In the genomic region with DNA sequence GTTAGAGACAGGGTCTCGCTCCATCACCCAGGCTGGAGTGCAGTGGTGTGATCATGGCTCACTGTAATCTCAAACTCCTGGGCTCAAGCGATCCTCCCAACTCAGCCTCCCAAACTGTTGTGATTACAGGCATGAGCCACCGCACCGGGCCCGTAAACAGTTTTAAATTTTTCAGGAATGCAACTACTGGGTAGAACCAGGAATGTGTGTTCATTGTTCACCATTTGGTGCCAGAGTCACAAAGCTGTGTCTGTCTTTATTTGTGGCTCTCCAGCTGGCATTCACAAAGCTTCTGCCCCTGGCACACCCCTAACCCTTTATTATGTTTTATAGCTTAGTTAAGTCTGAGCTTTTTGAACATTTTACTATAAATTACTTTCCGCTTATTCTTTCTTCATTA, we compare ENCODE assay signal across 31 cellular contexts. TPM values are rescaled to one million over a fixed set of nuclear protein-coding genes. Genes with fewer than 3 reads are reported as not detected.
"Had no signal": no experiment of that assay in that cellular context is flagged by ENCODE, and none has a peak within 500 bp of the region (broad histone marks: within the 10 kb centered on the region; RNA-seq: fewer than 3 reads in every experiment).

No MANE protein-coding gene starts in this region.

- ATAC-seq: activated CD4-positive, alpha-beta T cell treated with anti-CD3 and anti-CD28 coated beads for 36 hours; activated CD4-positive, CD25-positive, alpha-beta regulatory T cell treated with anti-CD3 and anti-CD28 coated beads, Interleukin-2, amount 50 U/mL, for 24 hours; activated naive CD4-positive, alpha-beta T cell treated with anti-CD3 and anti-CD28 coated beads, Interleukin-2, amount 50 U/mL, for 72 hours; activated T-cell treated with anti-CD3 and anti-CD28 coated beads, Interleukin-2, amount 50 U/mL, for 4 hours; body of pancreas; PC-3; Right ventricle myocardium inferior; WTC11 had no signal

- H3K36me3 Mint-ChIP-seq: activated CD4-positive, alpha-beta memory T cell treated with anti-CD3 and anti-CD28 coated beads for 36 hours; WTC11 had no signal

- H3K27me3 ChIP-seq: adrenal gland, body of pancreas, breast epithelium had no signal

- H3K36me3 ChIP-seq: adrenal gland, breast epithelium had no signal

- H3K9me2 ChIP-seq: SK-N-SH had no signal

- H3K4me3 ChIP-seq: adrenal gland, body of pancreas, breast epithelium had no signal

- H3K4me1 Mint-ChIP-seq: WTC11 had no signal

- H3K9me3 ChIP-seq: adrenal gland, body of pancreas, breast epithelium, SK-N-SH had no signal

- H3K27ac Mint-ChIP-seq: activated CD4-positive, alpha-beta memory T cell treated with anti-CD3 and anti-CD28 coated beads for 36 hours; activated CD4-positive, alpha-beta T cell treated with anti-CD3 and anti-CD28 coated beads for 36 hours; activated naive CD4-positive, alpha-beta T cell treated with anti-CD3 and anti-CD28 coated beads for 36 hours; activated naive CD4-positive, alpha-beta T cell treated with anti-CD3 and anti-CD28 coated beads, Interleukin-2, amount 50 U/mL, for 72 hours; activated T-helper 1 cell treated with anti-CD3 and anti-CD28 coated beads, Interleukin-12 subunit alpha, Interleukin-12 subunit beta, Interleukin-2, Interleukin-4 antibody, amounts not matched to agents 30 ng/mL and 10 ng/mL and 1 ng/mL, durations not matched to agents 14 hours and 24 hours and 36 hours; T-helper 1 cell treated with Interleukin-12 subunit alpha and Interleukin-12 subunit beta and Interleukin-4 antibody, amounts not matched to agents 30 μg/mL and 1 μg/mL, for 36 hours; T-helper 2 cell treated with Interferon-gamma antibody and Interleukin-4, amounts not matched to agents 5 μg/mL and 100 μg/mL, for 36 hours; WTC11 had no signal

- H3K9me3 Mint-ChIP-seq: activated CD4-positive, alpha-beta memory T cell treated with anti-CD3 and anti-CD28 coated beads for 36 hours; activated naive CD4-positive, alpha-beta T cell treated with anti-CD3 and anti-CD28 coated beads for 36 hours; activated T-cell treated with anti-CD3 and anti-CD28 coated beads, Interleukin-2, amount 50 U/mL, for 4 hours; activated T-helper 1 cell treated with anti-CD3 and anti-CD28 coated beads, Interleukin-12 subunit alpha, Interleukin-12 subunit beta, Interleukin-2, Interleukin-4 antibody, amounts not matched to agents 30 ng/mL and 10 ng/mL and 1 ng/mL, durations not matched to agents 14 hours and 24 hours and 36 hours had no signal

- H3K27me3 Mint-ChIP-seq: activated CD4-positive, alpha-beta memory T cell treated with anti-CD3 and anti-CD28 coated beads for 36 hours had no signal

- H3K27ac ChIP-seq: adrenal gland, body of pancreas, breast epithelium, RWPE1 had no signal

- H3K4me3 Mint-ChIP-seq: activated CD4-positive, alpha-beta memory T cell treated with anti-CD3 and anti-CD28 coated beads for 36 hours; activated CD4-positive, alpha-beta T cell treated with anti-CD3 and anti-CD28 coated beads for 36 hours; activated naive CD4-positive, alpha-beta T cell treated with anti-CD3 and anti-CD28 coated beads for 36 hours; activated T-cell treated with anti-CD3 and anti-CD28 coated beads, Interleukin-2, amount 50 U/mL, for 4 hours; activated T-helper 1 cell treated with anti-CD3 and anti-CD28 coated beads, Interleukin-12 subunit alpha, Interleukin-12 subunit beta, Interleukin-2, Interleukin-4 antibody, amounts not matched to agents 30 ng/mL and 10 ng/mL and 1 ng/mL, durations not matched to agents 14 hours and 24 hours and 36 hours; T-helper 1 cell treated with Interleukin-12 subunit alpha and Interleukin-12 subunit beta and Interleukin-4 antibody, amounts not matched to agents 30 μg/mL and 1 μg/mL, for 36 hours; T-helper 2 cell treated with Interferon-gamma antibody and Interleukin-4, amounts not matched to agents 5 μg/mL and 100 μg/mL, for 36 hours; WTC11 had no signal

- H3K4me1 ChIP-seq: adrenal gland, body of pancreas, breast epithelium had no signal

- DNase-seq: activated CD4-positive, alpha-beta memory T cell treated with anti-CD3 and anti-CD28 coated beads for 36 hours; activated CD4-positive, alpha-beta T cell treated with anti-CD3 and anti-CD28 coated beads for 36 hours; activated CD4-positive, alpha-beta T cell treated with anti-CD3 and anti-CD28 coated beads, Interleukin-2, amount 50 U/mL, for 1 hour; activated CD8-positive, alpha-beta memory T cell treated with anti-CD3 and anti-CD28 coated beads, Interleukin-2, amount 50 U/mL, for 4 hours; activated gamma-delta T cell treated with Interleukin-2 at 50 U/mL for 16 hours; activated naive CD4-positive, alpha-beta T cell treated with anti-CD3 and anti-CD28 coated beads for 36 hours; activated T-cell treated with anti-CD3 and anti-CD28 coated beads for 4 hours; activated T-cell treated with anti-CD3 and anti-CD28 coated beads, Interleukin-2, amount 50 U/mL, for 4 hours; adrenal gland; body of pancreas; NCI-H1105; NCI-H1417 treated with DMSO at 0.1 percent for 48 hours; NCI-H187 treated with DMSO at 0.1 percent for 48 hours; NCI-H2081; NCI-H510A; NCI-H526; NCI-H748 treated with DMSO at 0.1 percent for 48 hours; NK-92 treated with Interleukin-12 subunit alpha and Interleukin-12 subunit beta, amount 100 ng/mL, for 24 hours; PC-3; SK-N-SH had no signal

- H3K9ac ChIP-seq: SK-N-SH had no signal

- H3K4me2 ChIP-seq: SK-N-SH had no signal

RNA-seq across cellular contexts. Expression of a gene that starts 19.8 kb away (rescaled TPM):
- total RNA-seq: activated CD4-positive, alpha-beta T cell treated with anti-CD3 and anti-CD28 coated beads for 36 hours; activated naive CD4-positive, alpha-beta T cell treated with anti-CD3 and anti-CD28 coated beads for 36 hours; activated T-helper 1 cell treated with anti-CD3 and anti-CD28 coated beads, Interleukin-12 subunit alpha, Interleukin-12 subunit beta, Interleukin-2, Interleukin-4 antibody, amounts not matched to agents 30 ng/mL and 10 ng/mL and 1 ng/mL, durations not matched to agents 14 hours and 24 hours and 36 hours; adrenal gland; astrocyte; body of pancreas; breast epithelium; cardiac septum; Right ventricle myocardium inferior had no signal
- polyA plus RNA-seq: adrenal gland had no signal
